1 cellular context compared by ENCODE assay signal in genomic region chr1:77683142-77683835, GRCh38.
TF ChIP-seq lines count a peak whose summit lies in the region.

No MANE protein-coding gene starts in this region.

TF ChIP-seq in HepG2, 621 proteins besides CTCF, POLR2A, EP300 and RAD21 (continued from another document and continues in another):
- TF ChIP-seq, protein P1, sequence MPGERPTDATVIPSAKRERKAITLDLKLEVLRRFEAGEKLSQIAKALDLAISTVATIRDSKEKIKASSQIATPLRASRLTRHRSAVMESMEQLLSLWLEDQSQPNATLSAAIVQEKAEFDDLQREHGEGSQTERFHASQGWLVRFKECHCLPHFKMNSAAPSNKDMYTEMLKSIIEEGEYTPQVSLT (CRISPR knock-in tag; IDR thresholded peaks at IDR 0.05; ENCODE audit: borderline replicate concordance, low read depth), result no peak; the same call in 1 of the 2 replicates
- TF ChIP-seq, protein P2, sequence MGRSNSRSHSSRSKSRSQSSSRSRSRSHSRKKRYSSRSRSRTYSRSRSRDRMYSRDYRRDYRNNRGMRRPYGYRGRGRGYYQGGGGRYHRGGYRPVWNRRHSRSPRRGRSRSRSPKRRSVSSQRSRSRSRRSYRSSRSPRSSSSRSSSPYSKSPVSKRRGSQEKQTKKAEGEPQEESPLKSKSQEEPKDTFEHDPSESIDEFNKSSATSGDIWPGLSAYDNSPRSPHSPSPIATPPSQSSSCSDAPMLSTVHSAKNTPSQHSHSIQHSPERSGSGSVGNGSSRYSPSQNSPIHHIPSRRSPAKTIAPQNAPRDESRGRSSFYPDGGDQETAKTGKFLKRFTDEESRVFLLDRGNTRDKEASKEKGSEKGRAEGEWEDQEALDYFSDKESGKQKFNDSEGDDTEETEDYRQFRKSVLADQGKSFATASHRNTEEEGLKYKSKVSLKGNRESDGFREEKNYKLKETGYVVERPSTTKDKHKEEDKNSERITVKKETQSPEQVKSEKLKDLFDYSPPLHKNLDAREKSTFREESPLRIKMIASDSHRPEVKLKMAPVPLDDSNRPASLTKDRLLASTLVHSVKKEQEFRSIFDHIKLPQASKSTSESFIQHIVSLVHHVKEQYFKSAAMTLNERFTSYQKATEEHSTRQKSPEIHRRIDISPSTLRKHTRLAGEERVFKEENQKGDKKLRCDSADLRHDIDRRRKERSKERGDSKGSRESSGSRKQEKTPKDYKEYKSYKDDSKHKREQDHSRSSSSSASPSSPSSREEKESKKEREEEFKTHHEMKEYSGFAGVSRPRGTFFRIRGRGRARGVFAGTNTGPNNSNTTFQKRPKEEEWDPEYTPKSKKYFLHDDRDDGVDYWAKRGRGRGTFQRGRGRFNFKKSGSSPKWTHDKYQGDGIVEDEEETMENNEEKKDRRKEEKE (IDR thresholded peaks at IDR 0.05), result no peak
- TF ChIP-seq, protein P3, sequence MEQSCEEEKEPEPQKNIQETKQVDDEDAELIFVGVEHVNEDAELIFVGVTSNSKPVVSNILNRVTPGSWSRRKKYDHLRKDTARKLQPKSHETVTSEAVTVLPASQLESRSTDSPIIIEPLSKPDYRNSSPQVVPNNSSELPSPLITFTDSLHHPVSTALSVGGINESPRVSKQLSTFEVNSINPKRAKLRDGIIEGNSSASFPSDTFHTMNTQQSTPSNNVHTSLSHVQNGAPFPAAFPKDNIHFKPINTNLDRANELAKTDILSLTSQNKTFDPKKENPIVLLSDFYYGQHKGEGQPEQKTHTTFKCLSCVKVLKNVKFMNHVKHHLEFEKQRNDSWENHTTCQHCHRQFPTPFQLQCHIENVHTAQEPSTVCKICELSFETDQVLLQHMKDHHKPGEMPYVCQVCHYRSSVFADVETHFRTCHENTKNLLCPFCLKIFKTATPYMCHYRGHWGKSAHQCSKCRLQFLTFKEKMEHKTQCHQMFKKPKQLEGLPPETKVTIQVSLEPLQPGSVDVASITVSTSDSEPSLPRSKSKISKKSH (CRISPR knock-in tag; IDR thresholded peaks at IDR 0.05; ENCODE audit: borderline replicate concordance), result 0 out of 2 replicates have a peak, but pooled peaks have one; percentile 33
- peak; percentile 98 for TF ChIP-seq RBFOX2 (IDR thresholded peaks at IDR 0.05; ENCODE audit: low read depth, low read length)
- no peak for TF ChIP-seq ARID3A (IDR thresholded peaks at IDR 0.05; ENCODE audit: low read depth, low read length)
- TF ChIP-seq ZNF691 (CRISPR knock-in tag; IDR thresholded peaks at IDR 0.05; ENCODE audit: borderline replicate concordance, low read depth), result peak; percentile 27; the same call in 1 of the 2 replicates
- TF ChIP-seq HDAC2 (CRISPR knock-in tag; IDR thresholded peaks at IDR 0.05), result peak; percentile 14; the same call in 1 of the 2 replicates
- no peak for TF ChIP-seq ARNTL (CRISPR knock-in tag; IDR thresholded peaks at IDR 0.05)
- TF ChIP-seq, protein P4, sequence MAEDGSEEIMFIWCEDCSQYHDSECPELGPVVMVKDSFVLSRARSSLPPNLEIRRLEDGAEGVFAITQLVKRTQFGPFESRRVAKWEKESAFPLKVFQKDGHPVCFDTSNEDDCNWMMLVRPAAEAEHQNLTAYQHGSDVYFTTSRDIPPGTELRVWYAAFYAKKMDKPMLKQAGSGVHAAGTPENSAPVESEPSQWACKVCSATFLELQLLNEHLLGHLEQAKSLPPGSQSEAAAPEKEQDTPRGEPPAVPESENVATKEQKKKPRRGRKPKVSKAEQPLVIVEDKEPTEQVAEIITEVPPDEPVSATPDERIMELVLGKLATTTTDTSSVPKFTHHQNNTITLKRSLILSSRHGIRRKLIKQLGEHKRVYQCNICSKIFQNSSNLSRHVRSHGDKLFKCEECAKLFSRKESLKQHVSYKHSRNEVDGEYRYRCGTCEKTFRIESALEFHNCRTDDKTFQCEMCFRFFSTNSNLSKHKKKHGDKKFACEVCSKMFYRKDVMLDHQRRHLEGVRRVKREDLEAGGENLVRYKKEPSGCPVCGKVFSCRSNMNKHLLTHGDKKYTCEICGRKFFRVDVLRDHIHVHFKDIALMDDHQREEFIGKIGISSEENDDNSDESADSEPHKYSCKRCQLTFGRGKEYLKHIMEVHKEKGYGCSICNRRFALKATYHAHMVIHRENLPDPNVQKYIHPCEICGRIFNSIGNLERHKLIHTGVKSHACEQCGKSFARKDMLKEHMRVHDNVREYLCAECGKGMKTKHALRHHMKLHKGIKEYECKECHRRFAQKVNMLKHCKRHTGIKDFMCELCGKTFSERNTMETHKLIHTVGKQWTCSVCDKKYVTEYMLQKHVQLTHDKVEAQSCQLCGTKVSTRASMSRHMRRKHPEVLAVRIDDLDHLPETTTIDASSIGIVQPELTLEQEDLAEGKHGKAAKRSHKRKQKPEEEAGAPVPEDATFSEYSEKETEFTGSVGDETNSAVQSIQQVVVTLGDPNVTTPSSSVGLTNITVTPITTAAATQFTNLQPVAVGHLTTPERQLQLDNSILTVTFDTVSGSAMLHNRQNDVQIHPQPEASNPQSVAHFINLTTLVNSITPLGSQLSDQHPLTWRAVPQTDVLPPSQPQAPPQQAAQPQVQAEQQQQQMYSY (CRISPR knock-in tag; IDR thresholded peaks at IDR 0.05), result 0 out of 2 replicates have a peak, but pooled peaks have one; percentile 24
- TF ChIP-seq LCORL (IDR thresholded peaks at IDR 0.05), result no peak
- TF ChIP-seq LCORL (CRISPR knock-in tag; IDR thresholded peaks at IDR 0.05), result peak; percentile 73; the same call in 1 of the 2 replicates
- no peak for TF ChIP-seq JARID2 (CRISPR knock-in tag; IDR thresholded peaks at IDR 0.05; ENCODE audit: insufficient replicate concordance)
- no peak for TF ChIP-seq ZNF678 (CRISPR knock-in tag; IDR thresholded peaks at IDR 0.05)
- no peak for TF ChIP-seq ZNF629 (CRISPR knock-in tag; conservative IDR thresholded peaks at IDR 0.05)
- no peak for TF ChIP-seq ATF1 (CRISPR knock-in tag; IDR thresholded peaks at IDR 0.05)
- TF ChIP-seq ZNF792 (CRISPR knock-in tag; IDR thresholded peaks at IDR 0.05), result no peak
- 0 out of 2 replicates have a peak, but pooled peaks have one; percentile 11 for TF ChIP-seq RERE (CRISPR knock-in tag; IDR thresholded peaks at IDR 0.05; ENCODE audit: low read depth)
- TF ChIP-seq NFKBIZ (CRISPR knock-in tag; IDR thresholded peaks at IDR 0.05), result no peak
- TF ChIP-seq ZBTB8A (CRISPR knock-in tag; IDR thresholded peaks at IDR 0.05; ENCODE audit: borderline replicate concordance, low read depth), result no peak
- peak; percentile 49 for TF ChIP-seq MAX (IDR thresholded peaks at IDR 0.05)
- TF ChIP-seq ZKSCAN1 (IDR thresholded peaks at IDR 0.05; ENCODE audit: low read length), result no peak
- TF ChIP-seq AGO2 (optimal IDR thresholded peaks at IDR 0.05; ENCODE audit: low read depth, low read length), result peak; percentile 89
- TF ChIP-seq HNRNPLL (IDR thresholded peaks at IDR 0.05; ENCODE audit: low read depth, low read length, poor library complexity, severe bottlenecking), result peak; percentile 79
- TF ChIP-seq SPEN (CRISPR knock-in tag; IDR thresholded peaks at IDR 0.05; ENCODE audit: low read depth), result peak; percentile 42; the same call in 1 of the 2 replicates
- no peak for TF ChIP-seq NFYB (CRISPR knock-in tag; IDR thresholded peaks at IDR 0.05)
- no peak for TF ChIP-seq MAFF (IDR thresholded peaks at IDR 0.05; ENCODE audit: low read depth, low read length)
- no peak for TF ChIP-seq ZNF136 (CRISPR knock-in tag; IDR thresholded peaks at IDR 0.05; ENCODE audit: low read depth)
- TF ChIP-seq HNF4A (CRISPR knock-in tag; IDR thresholded peaks at IDR 0.05), result peak; percentile 29; the same call in 1 of the 2 replicates
- TF ChIP-seq FOXM1 (CRISPR knock-in tag; IDR thresholded peaks at IDR 0.05), result no peak
- no peak for TF ChIP-seq ZNF598 (CRISPR knock-in tag; IDR thresholded peaks at IDR 0.05; ENCODE audit: borderline replicate concordance)
- peak; percentile 27; the same call in 1 of the 2 replicates for TF ChIP-seq BCL6 (CRISPR knock-in tag; IDR thresholded peaks at IDR 0.05)
- TF ChIP-seq, protein P5, sequence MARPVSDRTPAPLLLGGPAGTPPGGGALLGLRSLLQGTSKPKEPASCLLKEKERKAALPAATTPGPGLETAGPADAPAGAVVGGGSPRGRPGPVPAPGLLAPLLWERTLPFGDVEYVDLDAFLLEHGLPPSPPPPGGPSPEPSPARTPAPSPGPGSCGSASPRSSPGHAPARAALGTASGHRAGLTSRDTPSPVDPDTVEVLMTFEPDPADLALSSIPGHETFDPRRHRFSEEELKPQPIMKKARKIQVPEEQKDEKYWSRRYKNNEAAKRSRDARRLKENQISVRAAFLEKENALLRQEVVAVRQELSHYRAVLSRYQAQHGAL (CRISPR knock-in tag; IDR thresholded peaks at IDR 0.05; ENCODE audit: not compliant biosample characterization), result no peak
- TF ChIP-seq MAZ (IDR thresholded peaks at IDR 0.05; ENCODE audit: borderline replicate concordance, low read depth, low read length), result peak; percentile 46; the same call in 1 of the 2 replicates
- no peak for TF ChIP-seq MAZ (CRISPR knock-in tag; IDR thresholded peaks at IDR 0.05; ENCODE audit: low read depth)
- TF ChIP-seq MAFG (CRISPR knock-in tag; IDR thresholded peaks at IDR 0.05), result no peak
- TF ChIP-seq, protein P6, sequence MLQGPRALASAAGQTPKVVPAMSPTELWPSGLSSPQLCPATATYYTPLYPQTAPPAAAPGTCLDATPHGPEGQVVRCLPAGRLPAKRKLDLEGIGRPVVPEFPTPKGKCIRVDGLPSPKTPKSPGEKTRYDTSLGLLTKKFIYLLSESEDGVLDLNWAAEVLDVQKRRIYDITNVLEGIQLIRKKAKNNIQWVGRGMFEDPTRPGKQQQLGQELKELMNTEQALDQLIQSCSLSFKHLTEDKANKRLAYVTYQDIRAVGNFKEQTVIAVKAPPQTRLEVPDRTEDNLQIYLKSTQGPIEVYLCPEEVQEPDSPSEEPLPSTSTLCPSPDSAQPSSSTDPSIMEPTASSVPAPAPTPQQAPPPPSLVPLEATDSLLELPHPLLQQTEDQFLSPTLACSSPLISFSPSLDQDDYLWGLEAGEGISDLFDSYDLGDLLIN (CRISPR knock-in tag; IDR thresholded peaks at IDR 0.05; ENCODE audit: borderline replicate concordance), result no peak
- TF ChIP-seq HOXD1 (CRISPR knock-in tag; IDR thresholded peaks at IDR 0.05), result peak; percentile 12; the same call in 1 of the 2 replicates
- no peak for TF ChIP-seq KAT8 (CRISPR knock-in tag; IDR thresholded peaks at IDR 0.05)
- TF ChIP-seq ZNF468 (CRISPR knock-in tag; IDR thresholded peaks at IDR 0.05), result no peak
- peak; percentile 25; the same call in 1 of the 2 replicates for TF ChIP-seq NFKB2 (CRISPR knock-in tag; IDR thresholded peaks at IDR 0.05; ENCODE audit: borderline replicate concordance)
- TF ChIP-seq ZNF674 (CRISPR knock-in tag; IDR thresholded peaks at IDR 0.05; ENCODE audit: low read depth), result no peak; the same call in 1 of the 2 replicates
- TF ChIP-seq ZNF672 (CRISPR knock-in tag; IDR thresholded peaks at IDR 0.05), result no peak
- no peak; the same call in 1 of the 2 replicates for TF ChIP-seq MXD3 (CRISPR knock-in tag; IDR thresholded peaks at IDR 0.05)
- no peak for TF ChIP-seq ZNF383 (CRISPR knock-in tag; IDR thresholded peaks at IDR 0.05; ENCODE audit: borderline replicate concordance)
